ENCODE assay signal across 7 cellular contexts in genomic region chr11:129543515-129544290, GRCh38.
"Had no signal": no experiment of that assay in that cellular context is flagged by ENCODE, and none has a peak within 500 bp of the region (broad histone marks: within the 10 kb centered on the region; RNA-seq: fewer than 3 reads in every experiment).

No MANE protein-coding gene starts in this region.

- FAIRE-seq: HTR-8/SVneo, K562 had no signal

- H3K4me2 ChIP-seq: KMS-11 had no signal

- H3K27ac ChIP-seq: HL-60, KMS-11 had no signal

- DNase-seq: IMR-90, KBM-7, KG1 had no signal

- H3K4me3 ChIP-seq: K562 had no signal

- H3K9ac ChIP-seq: KMS-11 had no signal

- ATAC-seq: K562 had no signal
